ENCODE assay signal across 1 cellular context in genomic region chr9:16461851-16462250, GRCh38.
TF ChIP-seq lines count a peak whose summit lies in the region.

No MANE protein-coding gene starts in this region.

TF ChIP-seq in GM12878, 131 proteins besides CTCF, POLR2A, EP300 and RAD21 (continued from another document):
- TF ChIP-seq IKZF1 (conservative IDR thresholded peaks at IDR 0.05), result peak; percentile 9; the same call in 1 of the 2 replicates
